Comparison of ENCODE assay signal across 12 cellular contexts in the genomic region with DNA sequence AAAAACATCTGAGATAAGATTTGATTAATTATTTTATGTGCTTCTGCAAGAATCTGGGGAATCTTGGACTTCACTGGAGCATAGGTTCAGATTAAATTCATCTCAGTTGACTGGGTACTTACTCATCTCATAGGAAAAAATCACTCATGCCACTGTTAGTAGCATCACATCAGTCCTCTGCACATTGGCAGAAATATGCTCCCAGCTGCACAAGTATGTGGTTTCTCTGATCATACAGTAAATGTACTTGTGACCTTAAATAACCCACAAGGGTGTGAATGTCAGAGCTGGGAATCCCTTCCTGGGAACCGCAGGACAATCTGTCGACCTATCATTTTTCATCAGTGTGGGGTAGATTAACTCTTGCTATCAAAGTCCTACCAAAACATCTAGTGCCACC.
A peak's percentile ranks its signal among the peaks of the same experiment; 100 is the strongest.
DNase-seq lines count a peak whose midpoint lies in the region; ATAC-seq and TF ChIP-seq lines count a peak whose summit lies in the region.
"Had no signal": no experiment of that assay in that cellular context is flagged by ENCODE, and none has a peak within 500 bp of the region (broad histone marks: within the 10 kb centered on the region; RNA-seq: fewer than 3 reads in every experiment).

No MANE protein-coding gene starts in this region.

- 51 to 68% (median 63%) methylated on average over 2 of the region's 2 CpGs for WGBS in spleen, 5 donors

- no peak overlapping the region for H2AFZ ChIP-seq in DND-41 (ENCODE audit: low read depth, low read length)

- H3K4me3 ChIP-seq in DND-41 (ENCODE audit: low read depth in 1 of 2, low read length in 2 of 2) (no peak overlapping the region), spleen (no peak overlapping the region)
- H3K4me3 ChIP-seq: cardiac muscle cell, gastroesophageal sphincter, K562, SJSA1 had no signal

- peaks cover 5 to 10% of the 10 kb centered on the region in 2 donors for H3K36me3 Mint-ChIP-seq in activated T-cell treated with anti-CD3 and anti-CD28 coated beads, Interleukin-2, amount 50 U/mL, for 72 hours (ENCODE audit: insufficient read depth in 2 of 2)
- H3K36me3 Mint-ChIP-seq: type B pancreatic cell had no signal

- H3K9me3 Mint-ChIP-seq in activated T-cell treated with anti-CD3 and anti-CD28 coated beads, Interleukin-2, amount 50 U/mL, for 72 hours, result peaks cover 6 to 11% of the 10 kb centered on the region in 2 donors
- H3K9me3 Mint-ChIP-seq: type B pancreatic cell had no signal

- H3K9ac ChIP-seq in DND-41 (ENCODE audit: low read depth, low read length), result no peak overlapping the region

- H3K27me3 ChIP-seq in DND-41 (ENCODE audit: insufficient read depth, low read length, poor library complexity) (no peaks in the 10 kb centered on the region), spleen (replicated peaks in 1 of 7) (no peaks in the 10 kb centered on the region)
- H3K27me3 ChIP-seq: cardiac muscle cell, gastroesophageal sphincter, SJSA1 had no signal

- TF ChIP-seq CTCF in DND-41 (IDR thresholded peaks at IDR 0.05; ENCODE audit: borderline replicate concordance, extremely low read depth, low read length, poor library complexity, severe bottlenecking), result no peak
- no peak for TF ChIP-seq CTCF in spleen (IDR thresholded peaks at IDR 0.05 in 8 of 11, conservative IDR thresholded peaks at IDR 0.05 in 3 of 11)

- DNase-seq in DND-41, result peak; percentile 66
- peak; percentile 93 for DNase-seq in HT1080 (ENCODE audit: low read depth)
- DNase-seq in activated T-cell treated with anti-CD3 and anti-CD28 coated beads, Interleukin-2, amount 50 U/mL, for 72 hours, result peak in 1 of 2 donors; percentile 29
- DNase-seq in iris pigment epithelial cell (ENCODE audit: low read depth), result peak; percentile 85
- no peak for DNase-seq in spleen
- no peak for DNase-seq in SK-N-DZ (ENCODE audit: low spot score)
- no peak for DNase-seq in activated effector memory CD4-positive, alpha-beta T cell treated with Interleukin-2 at 50 U/mL for 16 hours

- peaks cover 57% of the 10 kb centered on the region for H3K4me1 Mint-ChIP-seq in activated T-cell treated with anti-CD3 and anti-CD28 coated beads, Interleukin-2, amount 50 U/mL, for 72 hours (ENCODE audit: low read depth)

- no peaks in the 10 kb centered on the region for H3K27me3 Mint-ChIP-seq in activated T-cell treated with anti-CD3 and anti-CD28 coated beads, Interleukin-2, amount 50 U/mL, for 72 hours (ENCODE audit: low read depth)

- no peak overlapping the region for H3K4me2 ChIP-seq in DND-41 (ENCODE audit: insufficient read depth, low read length)

- no peaks in the 10 kb centered on the region for H4K20me1 ChIP-seq in DND-41 (ENCODE audit: insufficient read depth, low read length)

- peak; percentile 97 for ATAC-seq in DND-41 (ENCODE audit: insufficient read depth, low read depth)
- peak; percentile 78 to 86 for ATAC-seq in activated T-cell treated with anti-CD3 and anti-CD28 coated beads, Interleukin-2, amount 50 U/mL, for 72 hours (replicated peaks in 1 of 2)
- ATAC-seq: gastroesophageal sphincter, K562 had no signal

- peak overlapping the region in 1 of 2 donors; percentile 29 for H3K4me3 Mint-ChIP-seq in activated T-cell treated with anti-CD3 and anti-CD28 coated beads, Interleukin-2, amount 50 U/mL, for 72 hours
- H3K4me3 Mint-ChIP-seq: type B pancreatic cell had no signal

- H3K27ac Mint-ChIP-seq in activated T-cell treated with anti-CD3 and anti-CD28 coated beads, Interleukin-2, amount 50 U/mL, for 72 hours, result no peak overlapping the region
- H3K27ac Mint-ChIP-seq: type B pancreatic cell had no signal

- H3K27ac ChIP-seq in DND-41 (ENCODE audit: low read length), result no peak overlapping the region
- no peak overlapping the region for H3K27ac ChIP-seq in spleen
- H3K27ac ChIP-seq: cardiac muscle cell, gastroesophageal sphincter, SJSA1 had no signal

- H3K9me3 ChIP-seq in DND-41 (ENCODE audit: insufficient read depth, low read length, severe bottlenecking) (no peaks in the 10 kb centered on the region), spleen (no peaks in the 10 kb centered on the region)
- H3K9me3 ChIP-seq: gastroesophageal sphincter, SJSA1 had no signal

- H3K4me1 ChIP-seq in DND-41 (ENCODE audit: insufficient read depth, low read length) (peaks cover 34% of the 10 kb centered on the region), spleen (no peaks in the 10 kb centered on the region)
- H3K4me1 ChIP-seq: gastroesophageal sphincter had no signal

- TF ChIP-seq POLR2A in spleen (IDR thresholded peaks at IDR 0.05), result no peak

- H3K36me3 ChIP-seq in DND-41 (ENCODE audit: insufficient read depth, low read length) (no peaks in the 10 kb centered on the region), spleen (no peaks in the 10 kb centered on the region)
- H3K36me3 ChIP-seq: cardiac muscle cell, gastroesophageal sphincter, SJSA1 had no signal

- H3K79me2 ChIP-seq in DND-41 (ENCODE audit: insufficient read depth, low read length), result no peaks in the 10 kb centered on the region

- intact Hi-C loops in spleen (cut with DNase I; ENCODE audit: low total_unique reads), result no loop called here

Comparison
In these comparisons a context has a peak if more than half of its experiments do, and no peak if none do; other contexts are left out.
1. DNase-seq: peak in DND-41 (single experiment), HT1080 (single experiment) and iris pigment epithelial cell (single experiment); none in spleen (single experiment), SK-N-DZ (single experiment) and activated effector memory CD4-positive, alpha-beta T cell treated with Interleukin-2 at 50 U/mL for 16 hours (single experiment).